ENCODE assay signal across 9 cellular contexts in the genomic region with DNA sequence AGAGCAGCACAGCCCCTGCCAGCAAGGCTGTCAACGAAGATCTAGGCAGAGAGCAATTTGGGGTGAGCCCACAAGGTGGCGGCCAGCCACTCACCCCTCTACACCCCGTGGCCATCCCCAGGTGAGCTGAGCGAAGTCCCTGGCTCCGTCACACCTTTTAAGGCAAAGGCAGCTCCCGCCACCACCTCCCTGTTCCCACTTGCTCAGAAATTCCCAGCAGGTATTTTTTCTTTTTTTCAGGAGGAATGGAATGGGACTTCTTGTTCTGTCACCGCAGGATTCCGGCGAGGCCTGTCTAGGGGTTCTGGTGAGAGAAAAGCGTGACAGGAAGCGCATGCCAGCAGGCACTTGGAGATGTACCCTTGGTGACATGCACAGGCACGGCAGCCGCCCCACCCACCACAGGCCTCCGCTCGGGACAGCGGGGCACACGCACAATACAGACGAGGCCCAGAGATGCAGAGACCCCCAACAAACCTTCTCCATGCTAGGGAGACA. TPM values are rescaled to one million over a fixed set of nuclear protein-coding genes. Genes with fewer than 3 reads are reported as not detected.
DNase-seq lines count a peak whose midpoint lies in the region; ATAC-seq and TF ChIP-seq lines count a peak whose summit lies in the region.
"Had no signal": no experiment of that assay in that cellular context is flagged by ENCODE, and none has a peak within 500 bp of the region (broad histone marks: within the 10 kb centered on the region; RNA-seq: fewer than 3 reads in every experiment).

No MANE protein-coding gene starts in this region.

- peaks cover 48 to 68% (median 61%) of the 10 kb centered on the region in 10 experiments for H3K4me1 ChIP-seq in BLaER1 treated with 17β-estradiol and CSF1 and Interleukin-3, amounts not matched to agents 10 nM and 100 nM

- H3K36me3 ChIP-seq in BLaER1 treated with 17β-estradiol and CSF1 and Interleukin-3, amounts not matched to agents 10 nM and 100 nM: peaks cover 43 to 86% (median 81%) of the 10 kb centered on the region in 11 experiments

- peak overlapping the region in 5 of 11 experiments; percentile 17 to 42 (median 25); a peak in 6 of 22 replicates for H3K27ac ChIP-seq in BLaER1 treated with 17β-estradiol and CSF1 and Interleukin-3, amounts not matched to agents 10 nM and 100 nM
- peak overlapping the region; percentile 47 to 76 for H3K27ac ChIP-seq in coronary artery
- H3K27ac ChIP-seq: HL-60 had no signal

- peaks cover 26% of the 10 kb centered on the region for H3K36me3 Mint-ChIP-seq in osteocyte (ENCODE audit: unreplicated experiment)

- H3K27ac Mint-ChIP-seq in osteocyte (ENCODE audit: unreplicated experiment): peak overlapping the region; percentile 100

- H3K4me2 ChIP-seq in BLaER1 treated with 17β-estradiol and CSF1 and Interleukin-3, amounts not matched to agents 10 nM and 100 nM: peak overlapping the region in 9 of 11 experiments; percentile 13 to 62 (median 36); a peak in 12 of 22 replicates

- H3K27me3 ChIP-seq in BLaER1 treated with 17β-estradiol and CSF1 and Interleukin-3, amounts not matched to agents 10 nM and 100 nM: no peaks in the 10 kb centered on the region

- ATAC-seq in GM19397 (IDR thresholded peaks at IDR 0.05; ENCODE audit: unreplicated experiment): no peak

- H3K4me3 ChIP-seq in BLaER1 treated with 17β-estradiol and CSF1 and Interleukin-3, amounts not matched to agents 10 nM and 100 nM: no peak overlapping the region
- H3K4me3 ChIP-seq in coronary artery: peak overlapping the region; percentile 51

- TF ChIP-seq CTCF in coronary artery (IDR thresholded peaks at IDR 0.05) (no peak), osteocyte (IDR thresholded peaks at IDR 0.05) (peak; percentile 40), GM13977 (IDR thresholded peaks at IDR 0.05; ENCODE audit: extremely low read depth, insufficient read depth, missing control alignments) (no peak)

- peak overlapping the region; percentile 53 for H3K4me3 Mint-ChIP-seq in osteocyte (ENCODE audit: unreplicated experiment)

- in situ Hi-C loops in GM13977 (cut with MboI; ENCODE audit: low pct_unique_long_range_greater_than_20kb, low sequenced_read_pairs, unreplicated experiment): loop anchor here (5.0 to 25.0 kb wide), 2 partner anchors 137 to 297 kb away; a partner anchor contains a TSS

- H3K27me3 Mint-ChIP-seq in osteocyte (ENCODE audit: unreplicated experiment): no peaks in the 10 kb centered on the region

- DNase-seq in LoVo (ENCODE audit: low spot score) (peak; percentile 53), coronary artery (ENCODE audit: low spot score) (no peak), osteocyte (ENCODE audit: extremely low spot score, unreplicated experiment) (no peak), NCI-H1694 (lab: John Stamatoyannopoulos, UW) (no peak), GM13977 (ENCODE audit: low spot score) (no peak), C1 segment of cervical spinal cord (lab: John Stamatoyannopoulos, UW) (no peak)

- peaks cover 61% of the 10 kb centered on the region for H3K4me1 Mint-ChIP-seq in osteocyte (ENCODE audit: unreplicated experiment)

- H3K9ac ChIP-seq in BLaER1 treated with 17β-estradiol and CSF1 and Interleukin-3, amounts not matched to agents 10 nM and 100 nM: 0 out of 22 replicates have a peak overlapping the region, but pooled peaks of 2 of the 11 experiments have one; percentile 10 to 13

- H3K9me3 Mint-ChIP-seq in osteocyte (ENCODE audit: unreplicated experiment): no peaks in the 10 kb centered on the region

- peaks cover 41 to 87% (median 80%) of the 10 kb centered on the region in 11 experiments for H4K20me1 ChIP-seq in BLaER1 treated with 17β-estradiol and CSF1 and Interleukin-3, amounts not matched to agents 10 nM and 100 nM

- no peaks in the 10 kb centered on the region for H3K9me3 ChIP-seq in BLaER1 treated with 17β-estradiol and CSF1 and Interleukin-3, amounts not matched to agents 10 nM and 100 nM (replicated peaks in 1 of 11)

RNA-seq across cellular contexts. Expression of a gene that starts 10.0 kb away (rescaled TPM):
- 1,770 and 1,792 TPM in 2 replicates for total RNA-seq in osteocyte

RNA-seq across cellular contexts. Expression of a gene that starts 40.4 kb away (rescaled TPM):
- total RNA-seq in osteocyte: 24.0 and 26.6 TPM in 2 replicates
